In the genomic region with DNA sequence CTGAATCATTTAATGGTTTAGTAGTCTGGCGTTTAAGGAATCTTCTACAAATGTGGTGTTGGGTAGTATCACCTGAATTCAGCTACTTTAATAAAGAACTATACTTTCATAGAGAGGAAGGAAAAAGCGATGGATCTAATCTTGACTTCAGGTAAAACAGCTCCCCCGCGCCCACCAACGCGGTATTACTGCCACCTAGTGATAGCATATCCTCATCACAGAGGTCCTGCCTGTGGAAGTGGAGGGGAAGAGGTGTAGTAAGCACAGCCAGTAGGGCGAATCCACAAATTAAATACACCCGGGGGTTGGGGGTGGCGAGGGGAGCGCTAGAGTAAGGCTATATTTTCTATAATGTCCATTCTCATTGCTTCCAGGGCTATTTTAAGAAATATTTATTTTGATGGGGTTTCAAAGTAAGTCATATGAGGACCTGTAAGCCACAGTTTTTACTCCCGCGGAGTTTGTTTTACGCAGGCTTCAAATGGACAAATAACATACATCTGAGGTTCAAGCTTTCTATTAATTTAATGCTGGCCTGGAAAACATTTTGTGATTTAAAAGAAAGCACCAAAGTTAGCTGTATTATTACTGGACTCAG, we compare ENCODE assay signal across 8 cellular contexts. TPM values are rescaled to one million over a fixed set of nuclear protein-coding genes. Genes with fewer than 3 reads are reported as not detected.
DNase-seq lines count a peak whose midpoint lies in the region; ATAC-seq and TF ChIP-seq lines count a peak whose summit lies in the region.

No MANE protein-coding gene starts in this region.

- no peaks in the 10 kb centered on the region for H3K4me1 ChIP-seq in smooth muscle cell (ENCODE audit: low read depth)

- no peaks in the 10 kb centered on the region for H3K79me2 ChIP-seq in smooth muscle cell (ENCODE audit: low read depth)

- H2AFZ ChIP-seq in smooth muscle cell (ENCODE audit: low read depth): no peak overlapping the region

- peak; percentile 82 for ATAC-seq in GM21360 (IDR thresholded peaks at IDR 0.05; ENCODE audit: unreplicated experiment)
- ATAC-seq in HG03565 (IDR thresholded peaks at IDR 0.05; ENCODE audit: unreplicated experiment): peak; percentile 90
- peak; percentile 77 for ATAC-seq in Right ventricle myocardium inferior

- whole genome bisulfite sequencing in smooth muscle cell (ENCODE audit: low lambda C conversion rate): 28% methylated on average over 13 of the region's 13 CpGs

- intact Hi-C loops in Right ventricle myocardium inferior (cut with DNase I): loop anchor here (1.0 to 5.0 kb wide), 2 partner anchors 151 to 247 kb away; a partner anchor contains a TSS

- H3F3A ChIP-seq in smooth muscle cell (ENCODE audit: low read depth): no peaks in the 10 kb centered on the region

- H3K4me3 ChIP-seq in smooth muscle cell: peak overlapping the region; percentile 1

- H3K36me3 ChIP-seq in smooth muscle cell (ENCODE audit: low read depth): no peaks in the 10 kb centered on the region

- H3K27ac ChIP-seq in smooth muscle cell (ENCODE audit: low read depth): no peak overlapping the region

- H4K20me1 ChIP-seq in smooth muscle cell (ENCODE audit: low read depth): no peaks in the 10 kb centered on the region

- peak; percentile 62 for TF ChIP-seq CTCF in smooth muscle cell (IDR thresholded peaks at IDR 0.05; ENCODE audit: borderline replicate concordance, insufficient read depth, poor library complexity, severe bottlenecking)

- H3K27me3 ChIP-seq in smooth muscle cell (ENCODE audit: low read depth): no peaks in the 10 kb centered on the region

- no peaks in the 10 kb centered on the region for H3K9me3 ChIP-seq in smooth muscle cell (replicated peaks; ENCODE audit: low read depth)

- H3K4me2 ChIP-seq in smooth muscle cell: peak overlapping the region; percentile 38

- DNase-seq in DMS153 treated with DMSO at 0.1 percent for 48 hours (lab: John Stamatoyannopoulos, UW; ENCODE audit: unreplicated experiment) (peak; percentile 85), SHP77 (lab: John Stamatoyannopoulos, UW) (peak; percentile 27 to 39), Right ventricle myocardium inferior (ENCODE audit: missing footprints) (peak; percentile 83), smooth muscle cell (lab: John Stamatoyannopoulos, UW; ENCODE audit: unreplicated experiment) (no peak), NCI-H524 treated with DMSO at 0.1 percent for 48 hours (lab: John Stamatoyannopoulos, UW) (no peak)
- peak; percentile 46 for DNase-seq in activated T-helper 9 cell treated with anti-CD3 and anti-CD28 coated beads, Interleukin-2, amount 50 U/mL, for 16 hours (ENCODE audit: low read depth)

- H3K9ac ChIP-seq in smooth muscle cell (ENCODE audit: low read depth): no peak overlapping the region

RNA-seq across cellular contexts. Expression of a gene that starts 8.3 kb away (rescaled TPM):
- total RNA-seq in Right ventricle myocardium inferior: 0.73 TPM
- total RNA-seq in smooth muscle cell: 7.9 and 9.8 TPM in 2 replicates
- polyA plus RNA-seq in smooth muscle cell: 1.0 and 4.8 TPM in 2 replicates

Comparison
In these comparisons a context has a peak if more than half of its experiments do, and no peak if none do; other contexts are left out.
1. DNase-seq: peak in DMS153 treated with DMSO at 0.1 percent for 48 hours (single experiment), SHP77 (2 of 2), activated T-helper 9 cell treated with anti-CD3 and anti-CD28 coated beads, Interleukin-2, amount 50 U/mL, for 16 hours (single experiment) and Right ventricle myocardium inferior (single experiment); none in smooth muscle cell (single experiment) and NCI-H524 treated with DMSO at 0.1 percent for 48 hours (single experiment).
2. Peak in every context shown above with its lines, with median percentiles within 50 percentile points of each other: ATAC-seq.